8 cellular contexts compared by ENCODE assay signal in the genomic region with DNA sequence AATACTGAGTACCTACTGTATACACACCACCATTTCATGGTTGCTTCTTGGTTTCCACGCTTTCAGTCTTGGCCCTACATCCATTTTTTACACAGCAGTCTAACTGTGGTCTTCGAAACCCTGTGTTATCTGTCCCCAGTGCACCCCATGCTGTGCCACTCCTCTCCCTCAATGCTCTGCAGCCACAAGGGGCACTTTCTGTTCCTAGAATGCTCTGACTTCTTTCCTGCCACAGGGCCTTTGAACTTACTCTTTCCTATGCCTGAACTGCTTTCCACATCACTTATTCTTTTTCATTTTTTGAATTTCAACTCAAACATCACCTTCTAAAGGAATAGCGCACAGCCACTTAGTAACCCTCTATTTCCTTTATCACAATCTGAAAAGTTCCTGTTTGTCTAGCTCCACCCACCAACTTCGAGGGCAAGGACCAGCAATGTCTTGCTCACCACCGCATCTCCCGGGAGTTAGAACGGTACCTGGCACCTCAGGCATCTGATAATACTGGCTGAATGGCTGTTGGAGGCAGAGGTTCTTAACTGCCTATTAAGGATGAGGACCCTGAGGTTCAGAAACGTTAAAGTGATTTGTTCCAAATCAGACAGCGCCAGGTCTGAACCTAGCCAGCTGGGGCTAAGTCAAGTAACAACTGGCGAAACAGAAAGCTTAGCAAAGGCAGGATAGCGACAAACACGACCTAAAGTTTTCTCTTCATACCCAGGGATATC. TPM values are rescaled to one million over a fixed set of nuclear protein-coding genes. Genes with fewer than 3 reads are reported as not detected.
A peak's percentile ranks its signal among the peaks of the same experiment; 100 is the strongest.
DNase-seq lines count a peak whose midpoint lies in the region; ATAC-seq and TF ChIP-seq lines count a peak whose summit lies in the region.

No MANE protein-coding gene starts in this region.

- ATAC-seq in GM19455 (IDR thresholded peaks at IDR 0.05; ENCODE audit: unreplicated experiment) (peak; percentile 26), HG03520 (IDR thresholded peaks at IDR 0.05; ENCODE audit: unreplicated experiment) (peak; percentile 13), T-cell (replicated peaks in 1 of 4) (peak; percentile 12 to 55 (median 21))

- peak overlapping the region; percentile 83 for H3K27ac Mint-ChIP-seq in Caco-2 (ENCODE audit: unreplicated experiment)
- H3K27ac Mint-ChIP-seq in T-cell, result peak overlapping the region; percentile 95 to 97
- peak overlapping the region; percentile 95 for H3K27ac Mint-ChIP-seq in mesothelial cell of epicardium

- H3K36me3 Mint-ChIP-seq in Caco-2 (ENCODE audit: insufficient read depth, unreplicated experiment) (peaks cover 68% of the 10 kb centered on the region), T-cell (peaks cover 18% of the 10 kb centered on the region), mesothelial cell of epicardium (peaks cover 29% of the 10 kb centered on the region)

- H3K36me3 ChIP-seq in Caco-2 (ENCODE audit: control insufficient read depth, insufficient read depth, low read length), result no peaks in the 10 kb centered on the region; the same call in 1 of the 2 replicates

- POLR2A ChIA-PET in Caco-2 (lab: Charles Lee), result interaction anchor here (0.5 to 1.7 kb wide), 20 partner anchors 9 to 436 kb away, joined by 3 to 32 read pairs (median 6); a partner anchor contains a TSS
- POLR2A ChIA-PET in T-cell (lab: Charles Lee), result interaction anchor here (0.6 to 1.6 kb wide), 6 partner anchors 49 to 144 kb away, joined by 3 to 9 read pairs (median 5); a partner anchor contains a TSS

- TF ChIP-seq CTCF in Caco-2 (IDR thresholded peaks at IDR 0.05; ENCODE audit: insufficient read depth in 1 of 2, low read depth in 1 of 2, low read length in 1 of 2, severe bottlenecking in 1 of 2, unreplicated experiment in 1 of 2) (peak in 1 of 2 experiments; percentile 10), cardiac fibroblast (IDR thresholded peaks at IDR 0.05; ENCODE audit: low read depth, low read length) (no peak), mesothelial cell of epicardium (IDR thresholded peaks at IDR 0.05; ENCODE audit: unreplicated experiment) (no peak)

- intact Hi-C loops in Caco-2 (cut with micrococcal nuclease; ENCODE audit: unreplicated experiment), result loop anchor here (1.0 to 2.0 kb wide), 5 partner anchors 49 to 424 kb away; a partner anchor contains a TSS

- CTCF ChIA-PET in Caco-2 (lab: Charles Lee), result interaction anchor here (0.6 to 1.6 kb wide), 8 partner anchors 11 to 280 kb away, joined by 3 to 7 read pairs (median 4); a partner anchor contains a TSS
- CTCF ChIA-PET in T-cell (lab: Charles Lee), result interaction anchor here (0.6 to 1.7 kb wide), 9 partner anchors 8 to 447 kb away, joined by 3 to 13 read pairs (median 4); a partner anchor contains a TSS

- H3K4me1 ChIP-seq in Caco-2, result peaks cover 5% of the 10 kb centered on the region

- H3K4me1 Mint-ChIP-seq in Caco-2 (ENCODE audit: low read depth, unreplicated experiment) (peaks cover 25% of the 10 kb centered on the region), T-cell (peaks cover 38 to 44% (median 40%) of the 10 kb centered on the region in 3 donors), mesothelial cell of epicardium (peaks cover 22% of the 10 kb centered on the region)

- H3K27me3 Mint-ChIP-seq in Caco-2 (ENCODE audit: insufficient read depth, unreplicated experiment) (no peaks in the 10 kb centered on the region), T-cell (no peaks in the 10 kb centered on the region), mesothelial cell of epicardium (ENCODE audit: low read depth) (no peaks in the 10 kb centered on the region)

- no peaks in the 10 kb centered on the region for H3K27me3 ChIP-seq in Caco-2 (replicated peaks; ENCODE audit: control insufficient read depth, insufficient read depth, low read length)

- BruUV-seq in Caco-2 (replicated peaks; lab: Mats Ljungman, UMichigan), result TSS peak; percentile 64

- peak overlapping the region; percentile 49 for H3K4me3 ChIP-seq in Caco-2 (ENCODE audit: low read depth, low read length)
- H3K4me3 ChIP-seq in cardiac fibroblast (replicated peaks in 1 of 2; ENCODE audit: low read depth in 2 of 2, low read length in 2 of 2), result peak overlapping the region; percentile 76 to 89

- no peaks in the 10 kb centered on the region for H3K9me3 Mint-ChIP-seq in Caco-2 (ENCODE audit: unreplicated experiment)
- H3K9me3 Mint-ChIP-seq in T-cell, result no peaks in the 10 kb centered on the region
- H3K9me3 Mint-ChIP-seq in mesothelial cell of epicardium, result peaks cover 3% of the 10 kb centered on the region

- H3K4me3 Mint-ChIP-seq in Caco-2 (ENCODE audit: unreplicated experiment) (peak overlapping the region; percentile 90), T-cell (peak overlapping the region; percentile 95 to 97 (median 96)), mesothelial cell of epicardium (peak overlapping the region; percentile 96)

- DNase-seq in Caco-2, result peak; percentile 62 to 65
- peak in 18 of 34 experiments; percentile 0 to 25 (median 6) for DNase-seq in T-cell
- DNase-seq in cardiac fibroblast (ENCODE audit: low read depth in 2 of 2), result peak; percentile 29 to 46
- no peak for DNase-seq in mesothelial cell of epicardium (ENCODE audit: low spot score in 2 of 2, unreplicated experiment in 2 of 2)
- DNase-seq in stimulated activated naive CD4-positive, alpha-beta T cell treated with Interleukin-2 at 50 U/mL for 16 hours (lab: John Stamatoyannopoulos, UW), result peak; percentile 24
- DNase-seq in HuH-7.5 (ENCODE audit: low spot score), result no peak

- no peaks in the 10 kb centered on the region for H3K9me3 ChIP-seq in Caco-2

RNA-seq across cellular contexts. Expression of a gene that starts 0.6 kb away (rescaled TPM):
- 188 and 191 TPM in 2 replicates for total RNA-seq in Caco-2 (2022)
- total RNA-seq in T-cell, result 10 to 100 TPM; 23.1 to 34.1 (median 31.8) TPM
- 53.7 to 63.0 TPM (median 61.6 TPM) in 3 replicates for total RNA-seq in mesothelial cell of epicardium

RNA-seq across cellular contexts. Expression of a gene that starts 49.6 kb away (rescaled TPM):
- total RNA-seq in Caco-2 (2022) (6.4 and 10.4 TPM in 2 replicates), T-cell (10 to 100 TPM in 2 of 5 donors, 1 to 10 TPM in 3; 3.4 to 13.2 (median 9.7) TPM), mesothelial cell of epicardium (5.1 to 7.2 TPM (median 5.2 TPM) in 3 replicates)

RNA-seq across cellular contexts. Expression of a gene that starts 49.9 kb away (rescaled TPM):
- total RNA-seq in Caco-2 (2022) (10.7 and 11.3 TPM in 2 replicates), T-cell (10 to 100 TPM; 14.3 to 18.1 (median 15.4) TPM), mesothelial cell of epicardium (12.3 to 13.4 TPM (median 13.2 TPM) in 3 replicates)

RNA-seq across cellular contexts. Expression of a gene that starts 59.2 kb away (rescaled TPM):
- 732 and 805 TPM in 2 replicates for total RNA-seq in Caco-2 (2022)
- 10 to 100 TPM; 40.8 to 93.8 (median 88.1) TPM for total RNA-seq in T-cell
- total RNA-seq in mesothelial cell of epicardium, result 169 to 171 TPM (median 169 TPM) in 3 replicates

Comparison
In these comparisons a context has a peak if more than half of its experiments do, and no peak if none do; other contexts are left out.
1. DNase-seq: peak in Caco-2 (2 of 2), T-cell (18 of 34), cardiac fibroblast (2 of 2) and stimulated activated naive CD4-positive, alpha-beta T cell treated with Interleukin-2 at 50 U/mL for 16 hours (single experiment); none in mesothelial cell of epicardium (0 of 2) and HuH-7.5 (single experiment).
2. Peak in every context shown above with its lines, with median percentiles within 50 percentile points of each other: H3K27ac Mint-ChIP-seq, H3K4me3 Mint-ChIP-seq and ATAC-seq.